Comparison of ENCODE assay signal across 10 cellular contexts in the genomic region with DNA sequence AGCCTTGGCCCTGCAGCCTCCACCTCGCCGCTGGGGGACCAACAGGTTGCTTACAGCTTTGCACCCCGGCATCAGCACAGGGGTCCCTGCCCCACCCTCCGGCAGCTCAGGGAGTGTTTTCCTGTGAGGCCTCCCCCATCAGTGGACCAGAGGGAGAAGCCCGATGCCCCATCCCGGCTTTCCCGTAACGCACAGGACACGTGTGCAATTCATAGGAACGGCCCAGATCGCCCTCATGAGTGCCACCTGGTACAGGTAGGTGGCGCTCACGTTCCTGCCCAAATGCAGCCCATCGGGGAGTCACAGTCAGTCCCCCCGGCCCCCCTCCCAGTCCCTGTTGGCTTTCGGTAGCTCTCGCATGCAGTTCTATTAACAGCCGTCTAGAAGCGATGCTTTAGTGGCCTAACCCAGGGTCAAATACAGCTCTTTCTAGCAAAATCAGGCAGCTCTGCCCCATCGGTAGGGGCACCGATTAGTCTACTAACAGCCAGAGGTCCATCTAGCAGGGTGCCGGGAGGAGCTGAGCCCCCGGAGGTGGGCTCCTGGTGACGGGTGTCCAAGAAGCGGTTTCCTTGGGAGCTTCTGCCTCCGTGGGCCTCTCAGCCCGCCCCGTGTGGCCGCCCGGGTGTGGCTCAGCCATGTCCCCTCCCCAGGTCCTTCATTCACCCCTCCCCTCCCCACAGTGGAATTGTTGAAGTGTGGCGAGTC. TPM values are rescaled to one million over a fixed set of nuclear protein-coding genes. Genes with fewer than 3 reads are reported as not detected.
DNase-seq lines count a peak whose midpoint lies in the region; ATAC-seq, FAIRE-seq and TF ChIP-seq lines count a peak whose summit lies in the region.
"Had no signal": no experiment of that assay in that cellular context is flagged by ENCODE, and none has a peak within 500 bp of the region (broad histone marks: within the 10 kb centered on the region; RNA-seq: fewer than 3 reads in every experiment).

No MANE protein-coding gene starts in this region.

- TF ChIP-seq EP300 in Ishikawa (IDR thresholded peaks at IDR 0.05; ENCODE audit: borderline replicate concordance), result no peak

- CTCF ChIA-PET in CD4-positive, alpha-beta T cell (lab: Charles Lee), result no interaction called here
- CTCF ChIA-PET in activated naive CD4-positive, alpha-beta T cell treated with anti-CD3 and anti-CD28 coated beads for 36 hours (lab: Charles Lee), result interaction anchor here (0.6 to 2.0 kb wide), 5 partner anchors 10 to 230 kb away, joined by 3 to 6 read pairs (median 4); no protein-coding TSS in a partner anchor

- peaks cover 2% of the 10 kb centered on the region for H3K36me3 ChIP-seq in kidney epithelial cell (ENCODE audit: control insufficient read depth, insufficient read depth, low read length)

- H3K27me3 Mint-ChIP-seq in activated naive CD8-positive, alpha-beta T cell treated with anti-CD3 and anti-CD28 coated beads, Interleukin-2, amount 50 U/mL, for 24 hours, result no peaks in the 10 kb centered on the region
- no peaks in the 10 kb centered on the region for H3K27me3 Mint-ChIP-seq in CD4-positive, alpha-beta T cell
- no peaks in the 10 kb centered on the region for H3K27me3 Mint-ChIP-seq in activated naive CD4-positive, alpha-beta T cell treated with anti-CD3 and anti-CD28 coated beads for 36 hours (ENCODE audit: low read depth)

- H3K9me3 ChIP-seq in CD4-positive, alpha-beta T cell (ENCODE audit: control insufficient read depth, low read length), result no peaks in the 10 kb centered on the region
- H3K9me3 ChIP-seq: upper lobe of left lung had no signal

- no peaks in the 10 kb centered on the region for H3K27me3 ChIP-seq in kidney epithelial cell (ENCODE audit: control insufficient read depth, insufficient read depth, low read length)
- H3K27me3 ChIP-seq in CD4-positive, alpha-beta T cell (ENCODE audit: control insufficient read depth, insufficient read depth, low read length), result no peaks in the 10 kb centered on the region
- H3K27me3 ChIP-seq: upper lobe of left lung had no signal

- H3K4me3 Mint-ChIP-seq in activated naive CD8-positive, alpha-beta T cell treated with anti-CD3 and anti-CD28 coated beads, Interleukin-2, amount 50 U/mL, for 24 hours, result no peak overlapping the region
- H3K4me3 Mint-ChIP-seq in CD4-positive, alpha-beta T cell, result no peak overlapping the region
- H3K4me3 Mint-ChIP-seq in activated naive CD4-positive, alpha-beta T cell treated with anti-CD3 and anti-CD28 coated beads for 36 hours, result no peak overlapping the region

- H3K27ac ChIP-seq in CD4-positive, alpha-beta T cell (ENCODE audit: low read depth, low read length), result no peak overlapping the region
- H3K27ac ChIP-seq: upper lobe of left lung had no signal

- no peaks in the 10 kb centered on the region for H3K36me3 Mint-ChIP-seq in activated naive CD8-positive, alpha-beta T cell treated with anti-CD3 and anti-CD28 coated beads, Interleukin-2, amount 50 U/mL, for 24 hours (ENCODE audit: low read depth)
- H3K36me3 Mint-ChIP-seq in CD4-positive, alpha-beta T cell (ENCODE audit: low read depth), result no peaks in the 10 kb centered on the region
- H3K36me3 Mint-ChIP-seq in activated naive CD4-positive, alpha-beta T cell treated with anti-CD3 and anti-CD28 coated beads for 36 hours (ENCODE audit: low read depth), result no peaks in the 10 kb centered on the region

- intact Hi-C loops in CD4-positive, alpha-beta T cell (cut with DNase I, micrococcal nuclease), result loop anchor here in 1 of 2 experiments (10.0 kb wide), 1 partner anchor 111 kb away; no protein-coding TSS in a partner anchor
- intact Hi-C loops in activated naive CD4-positive, alpha-beta T cell treated with anti-CD3 and anti-CD28 coated beads for 36 hours (cut with micrococcal nuclease), result no loop called here

- no peaks in the 10 kb centered on the region for H3K9me3 Mint-ChIP-seq in activated naive CD8-positive, alpha-beta T cell treated with anti-CD3 and anti-CD28 coated beads, Interleukin-2, amount 50 U/mL, for 24 hours
- no peaks in the 10 kb centered on the region for H3K9me3 Mint-ChIP-seq in CD4-positive, alpha-beta T cell
- no peaks in the 10 kb centered on the region for H3K9me3 Mint-ChIP-seq in activated naive CD4-positive, alpha-beta T cell treated with anti-CD3 and anti-CD28 coated beads for 36 hours

- ATAC-seq in activated naive CD8-positive, alpha-beta T cell treated with anti-CD3 and anti-CD28 coated beads, Interleukin-2, amount 50 U/mL, for 24 hours, result no peak
- ATAC-seq in CD4-positive, alpha-beta T cell (ENCODE audit: poor library complexity), result no peak
- ATAC-seq: sciatic nerve had no signal

- DNase-seq in COR-L47 (lab: John Stamatoyannopoulos, UW), result peak; percentile 25
- DNase-seq in activated naive CD8-positive, alpha-beta T cell treated with anti-CD3 and anti-CD28 coated beads, Interleukin-2, amount 50 U/mL, for 24 hours, result peak; percentile 12
- no peak for DNase-seq in kidney epithelial cell (ENCODE audit: low read depth)
- no peak for DNase-seq in frontal cortex (ENCODE audit: low spot score in 2 of 2)
- no peak for DNase-seq in activated T-cell treated with anti-CD3 and anti-CD28 coated beads, Interleukin-2, amount 50 U/mL, for 1 hour
- no peak for DNase-seq in CD4-positive, alpha-beta T cell
- no peak for DNase-seq in activated naive CD4-positive, alpha-beta T cell treated with anti-CD3 and anti-CD28 coated beads for 36 hours

- no peaks in the 10 kb centered on the region for H3K4me1 Mint-ChIP-seq in activated naive CD8-positive, alpha-beta T cell treated with anti-CD3 and anti-CD28 coated beads, Interleukin-2, amount 50 U/mL, for 24 hours
- H3K4me1 Mint-ChIP-seq in CD4-positive, alpha-beta T cell (ENCODE audit: low read depth), result no peaks in the 10 kb centered on the region
- H3K4me1 Mint-ChIP-seq in activated naive CD4-positive, alpha-beta T cell treated with anti-CD3 and anti-CD28 coated beads for 36 hours (ENCODE audit: low read depth), result no peaks in the 10 kb centered on the region

- no peak for FAIRE-seq in frontal cortex (lab: Jason Lieb, UNC)

- POLR2A ChIA-PET in CD4-positive, alpha-beta T cell (lab: Charles Lee), result no interaction called here

- TF ChIP-seq CTCF in kidney epithelial cell (IDR thresholded peaks at IDR 0.05; ENCODE audit: insufficient read depth, low read length, poor library complexity, severe bottlenecking), result peak; percentile 69
- TF ChIP-seq CTCF in CD4-positive, alpha-beta T cell (IDR thresholded peaks at IDR 0.05), result no peak

- H3K27ac Mint-ChIP-seq in activated naive CD8-positive, alpha-beta T cell treated with anti-CD3 and anti-CD28 coated beads, Interleukin-2, amount 50 U/mL, for 24 hours, result no peak overlapping the region
- no peak overlapping the region for H3K27ac Mint-ChIP-seq in CD4-positive, alpha-beta T cell
- H3K27ac Mint-ChIP-seq in activated naive CD4-positive, alpha-beta T cell treated with anti-CD3 and anti-CD28 coated beads for 36 hours, result no peak overlapping the region

- H3K4me3 ChIP-seq in kidney epithelial cell (ENCODE audit: low read depth, low read length), result no peak overlapping the region
- H3K4me3 ChIP-seq: upper lobe of left lung had no signal

- TF ChIP-seq RAD21 in Ishikawa (IDR thresholded peaks at IDR 0.05; ENCODE audit: low read depth), result peak; percentile 73

TF ChIP-seq in Ishikawa, 13 proteins besides CTCF, POLR2A, EP300 and RAD21:
- TF ChIP-seq MAX (IDR thresholded peaks at IDR 0.05) (peak; percentile 33; the same call in 1 of the 2 replicates), ZBTB7A (IDR thresholded peaks at IDR 0.05; ENCODE audit: low read depth) (peak; percentile 65; the same call in 1 of the 2 replicates), CEBPB (IDR thresholded peaks at IDR 0.05) (no peak), YY1 (IDR thresholded peaks at IDR 0.05; ENCODE audit: low read depth) (no peak), TAF1 (IDR thresholded peaks at IDR 0.05; ENCODE audit: low read depth) (no peak), TCF12 (IDR thresholded peaks at IDR 0.05; ENCODE audit: low read depth) (no peak)

RNA-seq across cellular contexts. Expression of gene GTF2IRD1, which starts 48.4 kb away (rescaled TPM):
- total RNA-seq in kidney epithelial cell (36.8 and 43.1 TPM in 2 replicates), frontal cortex (19.2 TPM)
- 1 to 10 TPM in 1 of 2 experiments, under 1 TPM in 1; 0.74 to 1.2 TPM for total RNA-seq in CD4-positive, alpha-beta T cell
- total RNA-seq in activated naive CD4-positive, alpha-beta T cell treated with anti-CD3 and anti-CD28 coated beads for 36 hours, result 1 to 10 TPM; 2.9 to 5.5 TPM

Comparison
In these comparisons a context has a peak if more than half of its experiments do, and no peak if none do; other contexts are left out.
1. DNase-seq: peak in COR-L47 (single experiment) and activated naive CD8-positive, alpha-beta T cell treated with anti-CD3 and anti-CD28 coated beads, Interleukin-2, amount 50 U/mL, for 24 hours (single experiment); none in kidney epithelial cell (single experiment), frontal cortex (0 of 2), activated T-cell treated with anti-CD3 and anti-CD28 coated beads, Interleukin-2, amount 50 U/mL, for 1 hour (single experiment), CD4-positive, alpha-beta T cell (0 of 10) and activated naive CD4-positive, alpha-beta T cell treated with anti-CD3 and anti-CD28 coated beads for 36 hours (single experiment).